Comparison of ENCODE assay signal across 19 cellular contexts in the genomic region with DNA sequence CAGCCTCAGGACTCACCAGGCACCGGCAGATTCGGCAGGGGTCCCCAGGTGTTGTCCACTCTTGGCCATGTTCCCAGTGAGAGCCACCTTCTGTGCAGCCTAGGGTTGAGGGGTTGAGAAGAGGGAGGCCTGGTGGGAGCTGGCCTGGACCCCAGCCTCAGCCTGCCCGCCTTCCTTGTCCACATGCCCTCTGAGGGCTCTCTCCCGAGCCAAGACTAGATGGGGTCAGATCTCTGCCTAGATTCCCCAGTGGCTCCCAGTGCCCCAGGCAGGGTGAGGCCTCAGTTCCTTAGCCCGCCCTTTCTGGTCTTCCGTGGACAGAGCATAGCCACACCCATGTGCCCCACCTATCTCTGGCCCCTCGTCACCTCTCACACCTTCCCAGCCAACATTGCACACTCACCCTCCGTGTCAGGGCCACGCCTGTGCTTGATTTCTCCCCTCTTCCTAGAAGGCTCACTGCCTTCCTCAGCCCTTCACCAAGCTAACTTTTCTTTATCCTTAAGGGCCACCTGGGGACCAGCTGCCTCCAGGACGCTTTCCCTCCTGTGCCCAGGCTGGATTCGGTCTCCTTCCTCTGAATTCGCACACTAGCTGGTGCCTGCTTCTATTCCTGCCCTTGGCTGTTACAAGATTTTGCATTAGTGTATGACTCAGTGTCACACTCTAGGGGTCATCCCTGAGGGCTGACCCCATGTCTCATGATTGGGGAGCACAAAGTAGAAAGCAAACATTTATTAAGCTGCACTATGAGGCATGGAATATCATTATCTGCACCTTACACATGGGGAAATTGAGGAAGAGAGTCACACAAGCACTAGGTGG. TPM values are rescaled to one million over a fixed set of nuclear protein-coding genes. Genes with fewer than 3 reads are reported as not detected.
A peak's percentile ranks its signal among the peaks of the same experiment; 100 is the strongest.
DNase-seq lines count a peak whose midpoint lies in the region; ATAC-seq and TF ChIP-seq lines count a peak whose summit lies in the region.
"Had no signal": no experiment of that assay in that cellular context is flagged by ENCODE, and none has a peak within 500 bp of the region (broad histone marks: within the 10 kb centered on the region; RNA-seq: fewer than 3 reads in every experiment).

No MANE protein-coding gene starts in this region.

- intact Hi-C loops in posterior vena cava (cut with DNase I), result loop anchor here in 1 of 2 donors (10.0 kb wide), 1 partner anchor 192 kb away; no protein-coding TSS in a partner anchor

- H3K4me1 Mint-ChIP-seq in GM23338, result peaks cover 3% of the 10 kb centered on the region; the same call in 2 of the 3 replicates

- no peak overlapping the region for H3K9ac ChIP-seq in OCI-LY1 (ENCODE audit: low read length)

- H3K27ac ChIP-seq in OCI-LY1 (ENCODE audit: low read depth, low read length, poor library complexity, severe bottlenecking) (no peak overlapping the region), GM23338 (ENCODE audit: low read depth) (no peak overlapping the region)
- H3K27ac ChIP-seq: C4-2B, foreskin keratinocyte, SK-N-MC, VCaP had no signal

- peaks cover 4% of the 10 kb centered on the region for H3K36me3 Mint-ChIP-seq in GM23338 (ENCODE audit: low read depth)

- peaks cover 11% of the 10 kb centered on the region for H3K27me3 Mint-ChIP-seq in GM23338 (ENCODE audit: insufficient read depth, low read depth, poor library complexity)

- H3K4me3 ChIP-seq in OCI-LY1 (ENCODE audit: low read depth, low read length, poor library complexity, severe bottlenecking) (no peak overlapping the region), GM23338 (no peak overlapping the region)
- H3K4me3 ChIP-seq: SK-N-MC had no signal

- peak; percentile 8; the same call in 1 of the 2 replicates for TF ChIP-seq CTCF in OCI-LY1 (IDR thresholded peaks at IDR 0.05; ENCODE audit: low read length)
- no peak for TF ChIP-seq CTCF in GM23338 (conservative IDR thresholded peaks at IDR 0.05; ENCODE audit: low read depth in 2 of 2)

- H3K36me3 ChIP-seq in OCI-LY1 (ENCODE audit: insufficient read depth, low read length) (no peaks in the 10 kb centered on the region; the same call in 1 of the 2 replicates), GM23338 (ENCODE audit: insufficient read depth) (0 out of 2 replicates have a peak, but pooled peaks cover 7% of the 10 kb centered on the region)

- H2AFZ ChIP-seq in OCI-LY1 (ENCODE audit: low read length) (no peak overlapping the region), GM23338 (no peak overlapping the region)

- H3K27ac Mint-ChIP-seq in GM23338, result no peak overlapping the region

- H3K27me3 ChIP-seq in OCI-LY1 (ENCODE audit: insufficient read depth, low read length) (no peaks in the 10 kb centered on the region; the same call in 1 of the 2 replicates), GM23338 (ENCODE audit: insufficient read depth) (peaks cover 6% of the 10 kb centered on the region; the same call in 1 of the 2 replicates)

- H3K9me3 Mint-ChIP-seq in GM23338, result peaks cover 13% of the 10 kb centered on the region; the same call in 2 of the 3 replicates

- no peaks in the 10 kb centered on the region for H3K9me2 ChIP-seq in OCI-LY1 (ENCODE audit: low read depth, low read length)
- 0 out of 2 replicates have a peak, but pooled peaks cover 5% of the 10 kb centered on the region for H3K9me2 ChIP-seq in GM23338 (ENCODE audit: insufficient read depth)

- peak; percentile 34 for DNase-seq in EH (ENCODE audit: low read depth)
- DNase-seq in epidermal melanocyte (ENCODE audit: insufficient read length, low spot score), result peak; percentile 8
- peak; percentile 59 for DNase-seq in posterior vena cava (ENCODE audit: low spot score)
- DNase-seq in GM23338 (ENCODE audit: low spot score), result no peak
- no peak for DNase-seq in NCI-H1694 treated with DMSO at 0.1 percent for 48 hours (lab: John Stamatoyannopoulos, UW)
- no peak for DNase-seq in C1 segment of cervical spinal cord (lab: John Stamatoyannopoulos, UW)
- no peak for DNase-seq in RKO (ENCODE audit: low spot score)
- DNase-seq: activated T-cell treated with anti-CD3 and anti-CD28 coated beads for 4 hours; foreskin keratinocyte; GF-D8; NCI-H1436 treated with DMSO at 0.1 percent for 48 hours; NCI-H524 treated with DMSO at 0.1 percent for 48 hours; stimulated activated naive CD8-positive, alpha-beta T cell treated with anti-CD3 and anti-CD28 coated beads, Interleukin-15, amount 100 ng/mL, for 72 hours had no signal

- no peak for ATAC-seq in GM23338
- ATAC-seq: foreskin keratinocyte had no signal

- no peak overlapping the region for H3K4me3 Mint-ChIP-seq in GM23338
- H3K4me3 Mint-ChIP-seq: stimulated activated naive CD8-positive, alpha-beta T cell treated with anti-CD3 and anti-CD28 coated beads, Interleukin-15, amount 100 ng/mL, for 72 hours had no signal

- H4K20me1 ChIP-seq in OCI-LY1 (ENCODE audit: insufficient read depth, low read length) (no peaks in the 10 kb centered on the region), GM23338 (replicated peaks; ENCODE audit: insufficient read depth) (no peaks in the 10 kb centered on the region)

- H3F3A ChIP-seq in OCI-LY1 (ENCODE audit: insufficient read depth, low read length) (no peaks in the 10 kb centered on the region), GM23338 (replicated peaks; ENCODE audit: low read depth) (no peaks in the 10 kb centered on the region)

- H3K4me2 ChIP-seq in OCI-LY1 (ENCODE audit: low read length) (no peak overlapping the region), GM23338 (no peak overlapping the region)

- H3K79me2 ChIP-seq in OCI-LY1 (ENCODE audit: insufficient read depth, low read length) (no peaks in the 10 kb centered on the region), GM23338 (replicated peaks; ENCODE audit: insufficient read depth) (no peaks in the 10 kb centered on the region)

- H3K4me1 ChIP-seq in OCI-LY1 (ENCODE audit: insufficient read depth, low read length, severe bottlenecking) (no peaks in the 10 kb centered on the region), GM23338 (ENCODE audit: insufficient read depth) (no peaks in the 10 kb centered on the region)

- H3K9me3 ChIP-seq in OCI-LY1 (ENCODE audit: low read length), result peaks cover 18% of the 10 kb centered on the region

TF ChIP-seq in GM23338, 12 proteins besides CTCF, POLR2A, EP300 and RAD21 (continues in another document):
- TF ChIP-seq, protein P1, sequence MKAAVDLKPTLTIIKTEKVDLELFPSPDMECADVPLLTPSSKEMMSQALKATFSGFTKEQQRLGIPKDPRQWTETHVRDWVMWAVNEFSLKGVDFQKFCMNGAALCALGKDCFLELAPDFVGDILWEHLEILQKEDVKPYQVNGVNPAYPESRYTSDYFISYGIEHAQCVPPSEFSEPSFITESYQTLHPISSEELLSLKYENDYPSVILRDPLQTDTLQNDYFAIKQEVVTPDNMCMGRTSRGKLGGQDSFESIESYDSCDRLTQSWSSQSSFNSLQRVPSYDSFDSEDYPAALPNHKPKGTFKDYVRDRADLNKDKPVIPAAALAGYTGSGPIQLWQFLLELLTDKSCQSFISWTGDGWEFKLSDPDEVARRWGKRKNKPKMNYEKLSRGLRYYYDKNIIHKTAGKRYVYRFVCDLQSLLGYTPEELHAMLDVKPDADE (IDR thresholded peaks at IDR 0.05), result no peak
- TF ChIP-seq EZH2 (IDR thresholded peaks at IDR 0.05; ENCODE audit: low read depth, unreplicated experiment), result no peak

RNA-seq across cellular contexts. Expression of a gene that starts 7.5 kb away (rescaled TPM):
- total RNA-seq in posterior vena cava, result 1 to 10 TPM in 1 of 2 donors, under 1 TPM in 1; 0.95 to 1.3 TPM
- total RNA-seq in GM23338 (2014; rRNA removed; shearing (Covaris generic)), result 0.76 and 1.3 TPM in 2 replicates
- 0.99 and 1.1 TPM in 2 replicates for polyA plus RNA-seq in GM23338 (2016; fragmentation: Nextera tagmentation; extraction: Ambion mirVana)
- total RNA-seq: foreskin keratinocyte, pulmonary artery endothelial cell had no signal
- polyA plus RNA-seq: keratinocyte had no signal

RNA-seq across cellular contexts. Expression of a gene that starts 34.8 kb away (rescaled TPM):
- total RNA-seq in posterior vena cava, result 10 to 100 TPM in 1 of 2 donors, 1 to 10 TPM in 1; 5.8 to 10.3 TPM
- 1.1 and 3.7 TPM in 2 replicates for total RNA-seq in GM23338 (2014; rRNA removed; shearing (Covaris generic))
- polyA plus RNA-seq in GM23338 (2016; fragmentation: Nextera tagmentation; extraction: Ambion mirVana), result 0.37 and 1.9 TPM in 2 replicates

RNA-seq across cellular contexts. Expression of a gene that starts 40.3 kb away (rescaled TPM):
- total RNA-seq in posterior vena cava, result 100 to 1,000 TPM; 106 to 115 TPM
- total RNA-seq in GM23338 (2014; rRNA removed; shearing (Covaris generic)), result 60.2 and 66.5 TPM in 2 replicates
- polyA plus RNA-seq in GM23338 (2016; fragmentation: Nextera tagmentation; extraction: Ambion mirVana), result 271 and 294 TPM in 2 replicates

Comparison
In these comparisons a context has a peak if more than half of its experiments do, and no peak if none do; other contexts are left out.
1. DNase-seq: peak in EH (single experiment), epidermal melanocyte (single experiment) and posterior vena cava (single experiment); none in GM23338 (single experiment), NCI-H1694 treated with DMSO at 0.1 percent for 48 hours (single experiment), C1 segment of cervical spinal cord (0 of 14) and RKO (single experiment).